1 cellular context compared by ENCODE assay signal in the genomic region with DNA sequence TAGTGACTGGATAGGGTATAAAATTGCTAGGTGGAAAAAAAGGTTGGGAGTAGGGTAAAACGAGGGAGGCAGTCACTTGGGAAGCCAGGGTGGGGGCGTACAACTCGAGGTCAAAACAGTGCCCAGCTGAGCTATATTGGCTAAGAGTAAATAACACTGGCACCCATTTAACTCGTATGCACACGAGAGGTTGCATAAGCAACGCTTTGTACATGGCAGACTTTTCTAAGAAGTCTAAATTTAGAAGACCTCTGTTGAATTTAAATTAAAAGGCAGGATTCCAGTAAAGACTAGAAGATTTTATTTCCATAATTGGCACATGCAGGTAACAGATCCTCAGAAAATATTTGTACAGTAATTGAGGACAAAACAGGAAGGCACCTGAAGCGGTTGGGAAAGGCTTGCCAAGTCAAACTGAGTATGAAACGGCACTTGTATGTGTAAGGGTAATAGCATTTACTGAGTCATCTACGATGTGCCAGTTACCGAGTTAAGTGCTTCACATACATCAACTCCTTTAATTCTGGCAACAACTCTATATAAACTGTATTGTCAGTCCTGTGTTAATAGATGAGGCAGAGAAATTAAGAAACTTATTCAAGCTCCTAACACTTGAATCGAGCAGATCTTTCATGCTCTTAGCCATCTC.
TF ChIP-seq lines count a peak whose summit lies in the region.

No MANE protein-coding gene starts in this region.

TF ChIP-seq in K562, 482 proteins besides CTCF, POLR2A, EP300 and RAD21:
- TF ChIP-seq, protein P1, sequence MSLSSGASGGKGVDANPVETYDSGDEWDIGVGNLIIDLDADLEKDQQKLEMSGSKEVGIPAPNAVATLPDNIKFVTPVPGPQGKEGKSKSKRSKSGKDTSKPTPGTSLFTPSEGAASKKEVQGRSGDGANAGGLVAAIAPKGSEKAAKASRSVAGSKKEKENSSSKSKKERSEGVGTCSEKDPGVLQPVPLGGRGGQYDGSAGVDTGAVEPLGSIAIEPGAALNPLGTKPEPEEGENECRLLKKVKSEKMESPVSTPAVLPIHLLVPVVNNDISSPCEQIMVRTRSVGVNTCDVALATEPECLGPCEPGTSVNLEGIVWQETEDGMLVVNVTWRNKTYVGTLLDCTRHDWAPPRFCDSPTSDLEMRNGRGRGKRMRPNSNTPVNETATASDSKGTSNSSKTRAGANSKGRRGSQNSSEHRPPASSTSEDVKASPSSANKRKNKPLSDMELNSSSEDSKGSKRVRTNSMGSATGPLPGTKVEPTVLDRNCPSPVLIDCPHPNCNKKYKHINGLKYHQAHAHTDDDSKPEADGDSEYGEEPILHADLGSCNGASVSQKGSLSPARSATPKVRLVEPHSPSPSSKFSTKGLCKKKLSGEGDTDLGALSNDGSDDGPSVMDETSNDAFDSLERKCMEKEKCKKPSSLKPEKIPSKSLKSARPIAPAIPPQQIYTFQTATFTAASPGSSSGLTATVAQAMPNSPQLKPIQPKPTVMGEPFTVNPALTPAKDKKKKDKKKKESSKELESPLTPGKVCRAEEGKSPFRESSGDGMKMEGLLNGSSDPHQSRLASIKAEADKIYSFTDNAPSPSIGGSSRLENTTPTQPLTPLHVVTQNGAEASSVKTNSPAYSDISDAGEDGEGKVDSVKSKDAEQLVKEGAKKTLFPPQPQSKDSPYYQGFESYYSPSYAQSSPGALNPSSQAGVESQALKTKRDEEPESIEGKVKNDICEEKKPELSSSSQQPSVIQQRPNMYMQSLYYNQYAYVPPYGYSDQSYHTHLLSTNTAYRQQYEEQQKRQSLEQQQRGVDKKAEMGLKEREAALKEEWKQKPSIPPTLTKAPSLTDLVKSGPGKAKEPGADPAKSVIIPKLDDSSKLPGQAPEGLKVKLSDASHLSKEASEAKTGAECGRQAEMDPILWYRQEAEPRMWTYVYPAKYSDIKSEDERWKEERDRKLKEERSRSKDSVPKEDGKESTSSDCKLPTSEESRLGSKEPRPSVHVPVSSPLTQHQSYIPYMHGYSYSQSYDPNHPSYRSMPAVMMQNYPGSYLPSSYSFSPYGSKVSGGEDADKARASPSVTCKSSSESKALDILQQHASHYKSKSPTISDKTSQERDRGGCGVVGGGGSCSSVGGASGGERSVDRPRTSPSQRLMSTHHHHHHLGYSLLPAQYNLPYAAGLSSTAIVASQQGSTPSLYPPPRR (CRISPR knock-in tag; IDR thresholded peaks at IDR 0.05; ENCODE audit: borderline replicate concordance) = no peak
- TF ChIP-seq MCM7 (IDR thresholded peaks at IDR 0.05) (no peak), KHSRP (IDR thresholded peaks at IDR 0.05) (no peak), SMARCE1 (IDR thresholded peaks at IDR 0.05) (no peak), ZFP1 (CRISPR knock-in tag; IDR thresholded peaks at IDR 0.05) (no peak)
- TF ChIP-seq, protein P2, sequence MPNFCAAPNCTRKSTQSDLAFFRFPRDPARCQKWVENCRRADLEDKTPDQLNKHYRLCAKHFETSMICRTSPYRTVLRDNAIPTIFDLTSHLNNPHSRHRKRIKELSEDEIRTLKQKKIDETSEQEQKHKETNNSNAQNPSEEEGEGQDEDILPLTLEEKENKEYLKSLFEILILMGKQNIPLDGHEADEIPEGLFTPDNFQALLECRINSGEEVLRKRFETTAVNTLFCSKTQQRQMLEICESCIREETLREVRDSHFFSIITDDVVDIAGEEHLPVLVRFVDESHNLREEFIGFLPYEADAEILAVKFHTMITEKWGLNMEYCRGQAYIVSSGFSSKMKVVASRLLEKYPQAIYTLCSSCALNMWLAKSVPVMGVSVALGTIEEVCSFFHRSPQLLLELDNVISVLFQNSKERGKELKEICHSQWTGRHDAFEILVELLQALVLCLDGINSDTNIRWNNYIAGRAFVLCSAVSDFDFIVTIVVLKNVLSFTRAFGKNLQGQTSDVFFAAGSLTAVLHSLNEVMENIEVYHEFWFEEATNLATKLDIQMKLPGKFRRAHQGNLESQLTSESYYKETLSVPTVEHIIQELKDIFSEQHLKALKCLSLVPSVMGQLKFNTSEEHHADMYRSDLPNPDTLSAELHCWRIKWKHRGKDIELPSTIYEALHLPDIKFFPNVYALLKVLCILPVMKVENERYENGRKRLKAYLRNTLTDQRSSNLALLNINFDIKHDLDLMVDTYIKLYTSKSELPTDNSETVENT (CRISPR knock-in tag; IDR thresholded peaks at IDR 0.05) = no peak
- TF ChIP-seq, protein P3, sequence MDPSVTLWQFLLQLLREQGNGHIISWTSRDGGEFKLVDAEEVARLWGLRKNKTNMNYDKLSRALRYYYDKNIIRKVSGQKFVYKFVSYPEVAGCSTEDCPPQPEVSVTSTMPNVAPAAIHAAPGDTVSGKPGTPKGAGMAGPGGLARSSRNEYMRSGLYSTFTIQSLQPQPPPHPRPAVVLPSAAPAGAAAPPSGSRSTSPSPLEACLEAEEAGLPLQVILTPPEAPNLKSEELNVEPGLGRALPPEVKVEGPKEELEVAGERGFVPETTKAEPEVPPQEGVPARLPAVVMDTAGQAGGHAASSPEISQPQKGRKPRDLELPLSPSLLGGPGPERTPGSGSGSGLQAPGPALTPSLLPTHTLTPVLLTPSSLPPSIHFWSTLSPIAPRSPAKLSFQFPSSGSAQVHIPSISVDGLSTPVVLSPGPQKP (CRISPR knock-in tag; IDR thresholded peaks at IDR 0.05) = no peak
